ENCODE assay signal across 10 cellular contexts in the genomic region with DNA sequence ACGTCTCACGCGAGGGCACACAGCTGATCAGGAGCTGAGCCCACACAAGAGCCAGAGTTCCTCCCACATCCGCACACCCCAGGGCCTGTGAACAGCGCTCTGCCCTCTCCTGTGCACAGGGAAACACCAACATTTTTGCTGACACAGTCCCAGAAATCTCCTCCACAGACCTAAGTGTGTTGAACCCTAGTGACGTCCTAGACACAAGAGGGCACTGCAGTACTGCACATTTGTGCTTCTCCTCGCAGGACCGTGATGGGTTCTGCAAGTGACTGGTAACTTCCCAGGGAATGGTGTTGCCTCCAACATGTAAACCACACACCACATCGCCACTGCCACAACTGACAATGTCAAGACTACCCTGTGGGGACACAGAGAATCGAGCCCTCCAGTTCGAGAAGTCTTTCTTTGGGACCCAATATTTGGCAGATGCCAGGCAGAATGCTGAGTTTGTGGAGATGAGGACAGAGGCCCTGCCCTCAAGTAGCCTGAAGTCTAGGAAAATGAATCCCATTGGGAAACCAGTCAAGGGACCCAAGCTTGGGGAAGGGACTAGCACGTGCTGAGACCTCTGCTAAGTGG.
DNase-seq lines count a peak whose midpoint lies in the region; ATAC-seq and TF ChIP-seq lines count a peak whose summit lies in the region.
"Had no signal": no experiment of that assay in that cellular context is flagged by ENCODE, and none has a peak within 500 bp of the region (broad histone marks: within the 10 kb centered on the region; RNA-seq: fewer than 3 reads in every experiment).

No MANE protein-coding gene starts in this region.

- peak; percentile 36 for DNase-seq in ELF-1 (ENCODE audit: low read depth, low spot score)
- peak; percentile 25 for DNase-seq in PC-3
- DNase-seq in CD8-positive, alpha-beta T cell: no peak
- DNase-seq in activated T-cell treated with anti-CD3 and anti-CD28 coated beads for 4 hours: no peak
- no peak for DNase-seq in activated CD4-positive, alpha-beta T cell treated with anti-CD3 and anti-CD28 coated beads for 48 hours
- DNase-seq in coronary artery (ENCODE audit: low spot score): no peak
- DNase-seq: heart left ventricle, thyroid gland had no signal

- H3K27ac ChIP-seq in PC-3 (ENCODE audit: low read length) (no peak overlapping the region), liver (ENCODE audit: low read depth in 1 of 2, low read length in 2 of 2) (no peak overlapping the region), coronary artery (no peak overlapping the region)
- H3K27ac ChIP-seq in CD8-positive, alpha-beta T cell (ENCODE audit: low read depth, low read length): no peak overlapping the region
- H3K27ac ChIP-seq: heart left ventricle, thyroid gland had no signal

- no TSS peak for BruUV-seq in PC-3 (replicated peaks; lab: Mats Ljungman, UMichigan)

- peak; percentile 29; the same call in 1 of the 2 replicates for TF ChIP-seq CTCF in PC-3 (conservative IDR thresholded peaks at IDR 0.05; ENCODE audit: low read depth, low read length)
- peak; percentile 49 for TF ChIP-seq CTCF in liver (IDR thresholded peaks at IDR 0.05; ENCODE audit: low read depth, low read length, missing input control)
- TF ChIP-seq CTCF in CD8-positive, alpha-beta T cell (IDR thresholded peaks at IDR 0.05): no peak
- no peak for TF ChIP-seq CTCF in coronary artery (IDR thresholded peaks at IDR 0.05)

- H3K36me3 Mint-ChIP-seq in CD8-positive, alpha-beta T cell: no peaks in the 10 kb centered on the region

- H3K27me3 Mint-ChIP-seq in CD8-positive, alpha-beta T cell (ENCODE audit: low read depth): no peaks in the 10 kb centered on the region

- POLR2A ChIA-PET in PC-3 (lab: Charles Lee; ENCODE audit: unreplicated experiment): no interaction called here
- POLR2A ChIA-PET in CD8-positive, alpha-beta T cell (lab: Charles Lee): no interaction called here

- no peak overlapping the region for H2AFZ ChIP-seq in PC-3 (ENCODE audit: low read length)

- no peak overlapping the region for H3K4me3 Mint-ChIP-seq in CD8-positive, alpha-beta T cell

- no peaks in the 10 kb centered on the region for H4K20me1 ChIP-seq in PC-3 (ENCODE audit: low read length)

- H3K9me3 ChIP-seq in PC-3 (ENCODE audit: low read length) (no peaks in the 10 kb centered on the region), liver (ENCODE audit: control insufficient read depth in 4 of 4, low read length in 3 of 4) (no peaks in the 10 kb centered on the region)
- H3K9me3 ChIP-seq in CD8-positive, alpha-beta T cell (ENCODE audit: low read length): no peaks in the 10 kb centered on the region
- H3K9me3 ChIP-seq: heart left ventricle, thyroid gland had no signal

- H3K9ac ChIP-seq in PC-3 (ENCODE audit: low read length) (no peak overlapping the region), liver (ENCODE audit: low read depth in 1 of 2, low read length in 2 of 2) (no peak overlapping the region)

- WGBS in liver: 55% methylated on average over 12 of the region's 12 CpGs

- H3K27me3 ChIP-seq in PC-3 (ENCODE audit: low read length): peaks cover 58% of the 10 kb centered on the region
- H3K27me3 ChIP-seq in liver (ENCODE audit: control insufficient read depth in 4 of 4, insufficient read depth in 4 of 4, low read length in 3 of 4): peaks cover 0 to 10% (median 0%) of the 10 kb centered on the region in 4 donors
- H3K27me3 ChIP-seq in CD8-positive, alpha-beta T cell (ENCODE audit: insufficient read depth, low read length): no peaks in the 10 kb centered on the region
- H3K27me3 ChIP-seq: thyroid gland had no signal

- H3K4me3 ChIP-seq in PC-3 (ENCODE audit: low read length): no peak overlapping the region
- no peak overlapping the region for H3K4me3 ChIP-seq in liver (ENCODE audit: low read depth in 1 of 3, low read length in 3 of 3)
- no peak overlapping the region for H3K4me3 ChIP-seq in CD8-positive, alpha-beta T cell (ENCODE audit: low read depth, low read length)
- no peak overlapping the region for H3K4me3 ChIP-seq in coronary artery
- H3K4me3 ChIP-seq: heart left ventricle, thyroid gland had no signal

- H3K36me3 ChIP-seq in PC-3 (ENCODE audit: low read depth, low read length) (no peaks in the 10 kb centered on the region), liver (ENCODE audit: control insufficient read depth in 4 of 4, insufficient read depth in 3 of 4, low read depth in 1 of 4, low read length in 3 of 4) (no peaks in the 10 kb centered on the region)
- no peaks in the 10 kb centered on the region for H3K36me3 ChIP-seq in CD8-positive, alpha-beta T cell (ENCODE audit: insufficient read depth, low read length)
- H3K36me3 ChIP-seq: heart left ventricle, thyroid gland had no signal

- H3K9me2 ChIP-seq in PC-3 (replicated peaks; ENCODE audit: low read length): no peaks in the 10 kb centered on the region

- no peaks in the 10 kb centered on the region for H3K79me2 ChIP-seq in PC-3 (ENCODE audit: low read length)

- CTCF ChIA-PET in PC-3 (lab: Charles Lee): no interaction called here
- CTCF ChIA-PET in CD8-positive, alpha-beta T cell (lab: Charles Lee): no interaction called here

- no peak overlapping the region for H3K4me2 ChIP-seq in PC-3 (ENCODE audit: low read length)

- H3F3A ChIP-seq in PC-3 (ENCODE audit: low read length, unreplicated experiment): no peaks in the 10 kb centered on the region

- peak; percentile 67 for ATAC-seq in HG02678 (IDR thresholded peaks at IDR 0.05; ENCODE audit: unreplicated experiment)
- peak; percentile 20; the same call in 1 of the 2 replicates for ATAC-seq in PC-3
- ATAC-seq in CD8-positive, alpha-beta T cell: no peak

- no peaks in the 10 kb centered on the region for H3K4me1 ChIP-seq in PC-3 (ENCODE audit: insufficient read depth, low read length)
- H3K4me1 ChIP-seq in liver (ENCODE audit: control insufficient read depth in 4 of 4, insufficient read depth in 4 of 4, low read length in 3 of 4): no peaks in the 10 kb centered on the region
- no peaks in the 10 kb centered on the region for H3K4me1 ChIP-seq in CD8-positive, alpha-beta T cell (ENCODE audit: insufficient read depth, low read length)
- H3K4me1 ChIP-seq: heart left ventricle, thyroid gland had no signal

- intact Hi-C loops in PC-3 (cut with micrococcal nuclease): no loop called here
- intact Hi-C loops in CD8-positive, alpha-beta T cell (cut with DNase I, micrococcal nuclease): no loop called here

- peak; percentile 82 to 85 for TF ChIP-seq RAD21 in liver (IDR thresholded peaks at IDR 0.05)

- H3K27ac Mint-ChIP-seq in CD8-positive, alpha-beta T cell: no peak overlapping the region

- no peaks in the 10 kb centered on the region for H3K9me3 Mint-ChIP-seq in CD8-positive, alpha-beta T cell

- no peaks in the 10 kb centered on the region for H3K4me1 Mint-ChIP-seq in CD8-positive, alpha-beta T cell (ENCODE audit: low read depth)

TF ChIP-seq in liver, 16 proteins besides CTCF, POLR2A, EP300 and RAD21:
- no peak for TF ChIP-seq EGR1 (IDR thresholded peaks at IDR 0.05; ENCODE audit: low read depth in 2 of 2)
- TF ChIP-seq RXRA (IDR thresholded peaks at IDR 0.05): peak in 1 of 2 donors; percentile 13

Comparison
In these comparisons a context has a peak if more than half of its experiments do, and no peak if none do; other contexts are left out.
1. DNase-seq: peak in ELF-1 (single experiment) and PC-3 (single experiment); none in CD8-positive, alpha-beta T cell (0 of 7), activated T-cell treated with anti-CD3 and anti-CD28 coated beads for 4 hours (single experiment), activated CD4-positive, alpha-beta T cell treated with anti-CD3 and anti-CD28 coated beads for 48 hours (single experiment) and coronary artery (single experiment).
2. CTCF ChIP-seq: peak in PC-3 (single experiment) and liver (single experiment); none in CD8-positive, alpha-beta T cell (single experiment) and coronary artery (single experiment).